In the genomic region with DNA sequence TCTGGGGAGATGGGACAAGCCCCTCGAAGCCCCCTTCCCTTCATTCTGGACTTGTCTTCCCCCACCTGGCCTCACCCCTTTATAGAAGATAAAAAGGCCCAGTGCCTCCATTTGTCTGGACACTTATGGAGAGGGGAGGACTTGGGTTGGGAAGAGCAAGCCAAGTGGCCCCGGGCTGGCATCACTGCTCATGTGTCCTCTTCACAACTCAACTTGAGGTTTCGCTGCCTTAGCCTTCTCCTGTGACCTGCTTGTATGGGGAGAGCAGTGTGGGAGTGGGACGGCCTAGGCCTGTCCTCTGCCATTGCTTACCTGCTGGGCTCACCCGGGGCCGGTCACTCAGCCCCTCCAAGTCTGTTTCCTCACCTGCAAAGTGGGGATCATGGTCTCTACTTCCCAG, we compare ENCODE assay signal across 9 cellular contexts. TPM values are rescaled to one million over a fixed set of nuclear protein-coding genes. Genes with fewer than 3 reads are reported as not detected.
DNase-seq lines count a peak whose midpoint lies in the region; ATAC-seq and TF ChIP-seq lines count a peak whose summit lies in the region.
"Had no signal": no experiment of that assay in that cellular context is flagged by ENCODE, and none has a peak within 500 bp of the region (broad histone marks: within the 10 kb centered on the region; RNA-seq: fewer than 3 reads in every experiment).

No MANE protein-coding gene starts in this region.

- H3K27me3 ChIP-seq in SJCRH30 (no peaks in the 10 kb centered on the region), esophagus squamous epithelium (peaks cover 0 to 31% (median 21%) of the 10 kb centered on the region in 4 donors), spleen (replicated peaks in 1 of 7) (peaks cover 12 to 49% (median 31%) of the 10 kb centered on the region in 7 donors)

- peaks cover 14% of the 10 kb centered on the region for H3K36me3 Mint-ChIP-seq in T-helper 2 cell treated with Interferon-gamma antibody and Interleukin-4, amounts not matched to agents 5 μg/mL and 100 μg/mL, for 36 hours (ENCODE audit: low read depth)

- intact Hi-C loops in esophagus squamous epithelium (cut with DNase I), result no loop called here
- intact Hi-C loops in spleen (cut with DNase I; ENCODE audit: low total_unique reads), result no loop called here

- ATAC-seq in GM18517 (IDR thresholded peaks at IDR 0.05; ENCODE audit: unreplicated experiment) (no peak), GM21576 (IDR thresholded peaks at IDR 0.05; ENCODE audit: unreplicated experiment) (no peak)

- DNase-seq in T-helper 2 cell treated with Interferon-gamma antibody and Interleukin-4, amounts not matched to agents 5 μg/mL and 100 μg/mL, for 36 hours (ENCODE audit: low spot score), result no peak
- DNase-seq in T-helper 2 cell (no peak), SJCRH30 (no peak), esophagus squamous epithelium (lab: John Stamatoyannopoulos, UW) (no peak), spleen (no peak)
- no peak for DNase-seq in stimulated activated CD4-positive, alpha-beta T cell treated with anti-CD3 and anti-CD28 coated beads, Interleukin-2, amount 100 ng/mL, for 48 hours

- H3K27ac ChIP-seq in SJCRH30 (peak overlapping the region; percentile 66), esophagus squamous epithelium (peak overlapping the region in 3 of 4 donors; percentile 7 to 85 (median 59)), spleen (peak overlapping the region in 2 of 8 donors; percentile 75 to 79)

- peak overlapping the region; percentile 78 for H3K4me3 Mint-ChIP-seq in T-helper 2 cell treated with Interferon-gamma antibody and Interleukin-4, amounts not matched to agents 5 μg/mL and 100 μg/mL, for 36 hours

- H3K36me3 ChIP-seq in SJCRH30, result peaks cover 22% of the 10 kb centered on the region
- peaks cover 0 to 6% (median 0%) of the 10 kb centered on the region in 3 donors for H3K36me3 ChIP-seq in esophagus squamous epithelium
- H3K36me3 ChIP-seq in spleen, result peaks cover 0 to 43% (median 0%) of the 10 kb centered on the region in 6 donors

- H3K9me3 ChIP-seq in SJCRH30 (replicated peaks) (no peaks in the 10 kb centered on the region), esophagus squamous epithelium (no peaks in the 10 kb centered on the region), spleen (no peaks in the 10 kb centered on the region)

- H3K4me1 Mint-ChIP-seq in T-helper 2 cell treated with Interferon-gamma antibody and Interleukin-4, amounts not matched to agents 5 μg/mL and 100 μg/mL, for 36 hours (ENCODE audit: low read depth), result peaks cover 15% of the 10 kb centered on the region

- H3K4me1 ChIP-seq in SJCRH30, result peaks cover 6% of the 10 kb centered on the region; the same call in 1 of the 2 replicates
- peaks cover 18 to 59% (median 35%) of the 10 kb centered on the region in 3 donors for H3K4me1 ChIP-seq in esophagus squamous epithelium
- peaks cover 12 to 61% (median 52%) of the 10 kb centered on the region in 6 donors for H3K4me1 ChIP-seq in spleen

- WGBS in esophagus squamous epithelium, 2 donors, result 83% methylated on average over 2 to 3 of the region's 6 CpGs
- 81 to 90% (median 83%) methylated on average over 3 to 6 of the region's 6 CpGs for WGBS in spleen, 5 donors

- H3K4me3 ChIP-seq in SJCRH30, result peak overlapping the region; percentile 71
- peak overlapping the region; percentile 58 to 81 (median 72) for H3K4me3 ChIP-seq in esophagus squamous epithelium
- H3K4me3 ChIP-seq in spleen, result peak overlapping the region in 5 of 8 donors; percentile 74 to 95 (median 85)

- peak overlapping the region; percentile 49 for H3K27ac Mint-ChIP-seq in T-helper 2 cell treated with Interferon-gamma antibody and Interleukin-4, amounts not matched to agents 5 μg/mL and 100 μg/mL, for 36 hours

- H3K27me3 Mint-ChIP-seq in T-helper 2 cell treated with Interferon-gamma antibody and Interleukin-4, amounts not matched to agents 5 μg/mL and 100 μg/mL, for 36 hours (ENCODE audit: low read depth), result peaks cover 12% of the 10 kb centered on the region

- H3K9me3 Mint-ChIP-seq in T-helper 2 cell treated with Interferon-gamma antibody and Interleukin-4, amounts not matched to agents 5 μg/mL and 100 μg/mL, for 36 hours, result no peaks in the 10 kb centered on the region

- TF ChIP-seq POLR2A in esophagus squamous epithelium (IDR thresholded peaks at IDR 0.05) (no peak), spleen (IDR thresholded peaks at IDR 0.05) (no peak)

- TF ChIP-seq CTCF in esophagus squamous epithelium (IDR thresholded peaks at IDR 0.05), result no peak
- TF ChIP-seq CTCF in spleen (IDR thresholded peaks at IDR 0.05 in 8 of 11, conservative IDR thresholded peaks at IDR 0.05 in 3 of 11), result no peak

RNA-seq across cellular contexts. Expression of gene PAQR4, which starts 1.4 kb away (rescaled TPM):
- 28.1 and 34.1 TPM in 2 replicates for total RNA-seq in SJCRH30 (2014; rRNA removed; shearing (Covaris generic))
- total RNA-seq in esophagus squamous epithelium (10 to 100 TPM in 1 of 4 donors, 1 to 10 TPM in 3; 2.9 to 18.8 (median 8.0) TPM), spleen (1 to 10 TPM; 3.3 to 9.0 (median 6.4) TPM)
- 1 to 10 TPM; 2.1 to 7.1 (median 6.3) TPM for polyA plus RNA-seq in spleen

RNA-seq across cellular contexts. Expression of gene KREMEN2, which starts 6.5 kb away (rescaled TPM):
- total RNA-seq in SJCRH30 (2014; rRNA removed; shearing (Covaris generic)), result 13.8 and 14.9 TPM in 2 replicates
- 1 to 10 TPM in 2 of 4 donors, under 1 TPM in 1, not detected in 1; 0.19 to 3.9 (median 2.1) TPM for total RNA-seq in esophagus squamous epithelium
- total RNA-seq in spleen, result 1 to 10 TPM in 1 of 7 donors, under 1 TPM in 1, not detected in 5; 0.40 to 1.0 TPM
- 1 to 10 TPM in 1 of 3 donors, under 1 TPM in 2; 0.41 to 1.2 (median 0.42) TPM for polyA plus RNA-seq in spleen

RNA-seq across cellular contexts. Expression of gene PKMYT1, which starts 9.7 kb away (rescaled TPM):
- 34.8 and 45.8 TPM in 2 replicates for total RNA-seq in SJCRH30 (2014; rRNA removed; shearing (Covaris generic))
- total RNA-seq in esophagus squamous epithelium (10 to 100 TPM in 3 of 4 donors, 1 to 10 TPM in 1; 4.2 to 33.1 (median 13.0) TPM), spleen (1 to 10 TPM; 3.3 to 9.6 (median 5.6) TPM)
- 10 to 100 TPM in 1 of 3 donors, 1 to 10 TPM in 2; 3.9 to 11.3 (median 6.8) TPM for polyA plus RNA-seq in spleen

RNA-seq across cellular contexts. Expression of gene CLDN9, which starts 42.2 kb away (rescaled TPM):
- not detected in 2 replicates for total RNA-seq in SJCRH30 (2014; rRNA removed; shearing (Covaris generic))
- not detected for total RNA-seq in esophagus squamous epithelium
- total RNA-seq in spleen, result 1 to 10 TPM in 2 of 7 donors, under 1 TPM in 5; 0.24 to 1.7 (median 0.56) TPM
- under 1 TPM; 0.06 to 0.37 (median 0.16) TPM for polyA plus RNA-seq in spleen
- total RNA-seq: fibroblast of villous mesenchyme had no signal

RNA-seq across cellular contexts. Expression of gene CLDN6, which starts 47.4 kb away (rescaled TPM):
- not detected in 2 replicates for total RNA-seq in SJCRH30 (2014; rRNA removed; shearing (Covaris generic))
- total RNA-seq in esophagus squamous epithelium, result not detected
- total RNA-seq in spleen, result not detected
- polyA plus RNA-seq in spleen, result not detected
- total RNA-seq: fibroblast of villous mesenchyme had no signal
